25 cellular contexts compared by ENCODE assay signal in the genomic region with DNA sequence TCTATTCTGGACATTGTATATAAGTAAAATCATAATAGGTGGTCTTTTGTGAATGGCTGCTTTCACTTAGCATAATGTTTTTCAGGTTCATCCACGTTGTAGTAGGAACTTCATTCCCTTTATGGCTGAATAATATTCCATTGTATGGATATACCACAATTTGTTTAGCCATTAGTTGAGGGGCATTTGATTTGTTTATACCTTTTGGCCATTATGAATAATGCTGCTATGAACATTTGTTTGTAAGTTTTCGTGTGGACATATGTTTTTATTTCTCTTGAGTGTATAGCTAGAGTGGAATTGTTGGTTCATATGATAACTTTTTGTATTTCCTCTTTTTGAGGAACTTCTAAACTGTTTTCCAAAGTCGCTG.
"Had no signal": no experiment of that assay in that cellular context is flagged by ENCODE, and none has a peak within 500 bp of the region (broad histone marks: within the 10 kb centered on the region; RNA-seq: fewer than 3 reads in every experiment).

No MANE protein-coding gene starts in this region.

- DNase-seq: colonic mucosa; cortex of kidney; effector CD8-positive, alpha-beta T cell; effector memory CD8-positive, alpha-beta T cell; endodermal cell; erythroblast; esophagus squamous epithelium; foreskin fibroblast; foreskin melanocyte; heart right ventricle; hippocampal formation; left cardiac atrium; left lung; left ventricle myocardium superior; lower lobe of right lung; mesenchymal stem cell; mucosa of descending colon had no signal

- H3K9me3 ChIP-seq: colonic mucosa, esophagus squamous epithelium, gastroesophageal sphincter, mucosa of descending colon had no signal

- H3K4me3 Mint-ChIP-seq: dendritic cell treated with granulocyte-macrophage colony-stimulating factor and Interleukin-4, amounts not matched to agents 40 ng/mL and 50 ng/mL, for 4 days; effector memory CD8-positive, alpha-beta T cell; endodermal cell; mesothelial cell of epicardium had no signal

- H3K4me1 ChIP-seq: colonic mucosa, esophagus squamous epithelium, gastroesophageal sphincter, left lung, lower lobe of right lung had no signal

- H3K27me3 Mint-ChIP-seq: dendritic cell treated with granulocyte-macrophage colony-stimulating factor and Interleukin-4, amounts not matched to agents 40 ng/mL and 50 ng/mL, for 4 days; effector memory CD8-positive, alpha-beta T cell had no signal

- H3K9me3 Mint-ChIP-seq: dendritic cell treated with granulocyte-macrophage colony-stimulating factor and Interleukin-4, amounts not matched to agents 40 ng/mL and 50 ng/mL, for 4 days; effector memory CD8-positive, alpha-beta T cell had no signal

- H3K27me3 ChIP-seq: colonic mucosa, esophagus squamous epithelium, gastroesophageal sphincter, heart right ventricle, left lung had no signal

- H3K4me1 Mint-ChIP-seq: endodermal cell had no signal

- H3K36me3 ChIP-seq: colonic mucosa had no signal

- H3K4me3 ChIP-seq: colonic mucosa, esophagus squamous epithelium, gastroesophageal sphincter, heart right ventricle, left lung, lower lobe of right lung, mucosa of descending colon had no signal

- H3K27ac ChIP-seq: colonic mucosa, epithelial cell of prostate, esophagus squamous epithelium, gastroesophageal sphincter, left lung, lower lobe of right lung had no signal

- ATAC-seq: effector memory CD8-positive, alpha-beta T cell; esophagus mucosa; gastroesophageal sphincter; left cardiac atrium; left lung; lower lobe of right lung; mucosa of descending colon had no signal

- H3K27ac Mint-ChIP-seq: dendritic cell treated with granulocyte-macrophage colony-stimulating factor and Interleukin-4, amounts not matched to agents 40 ng/mL and 50 ng/mL, for 4 days; effector memory CD8-positive, alpha-beta T cell; endodermal cell; mesothelial cell of epicardium had no signal

- FAIRE-seq: endometrium, islet of Langerhans, keratinocyte had no signal
